Comparison of ENCODE assay signal across 14 cellular contexts in genomic region chr4:7978489-7978888, GRCh38. TPM values are rescaled to one million over a fixed set of nuclear protein-coding genes. Genes with fewer than 3 reads are reported as not detected.
DNase-seq lines count a peak whose midpoint lies in the region; ATAC-seq, FAIRE-seq and TF ChIP-seq lines count a peak whose summit lies in the region.
"Had no signal": no experiment of that assay in that cellular context is flagged by ENCODE, and none has a peak within 500 bp of the region (broad histone marks: within the 10 kb centered on the region; RNA-seq: fewer than 3 reads in every experiment).

No MANE protein-coding gene starts in this region.

- BruUV-seq in endothelial cell of umbilical vein (replicated peaks; lab: Mats Ljungman, UMichigan), result no TSS peak

- ATAC-seq in GM19467 (IDR thresholded peaks at IDR 0.05; ENCODE audit: unreplicated experiment), result no peak
- ATAC-seq: SK-N-SH treated with all-trans-retinoic acid at 6 μM for 48 hours had no signal

- H3K9me1 ChIP-seq in endothelial cell of umbilical vein (replicated peaks; ENCODE audit: control insufficient read depth, extremely low read depth, insufficient read depth, low read length), result no peaks in the 10 kb centered on the region

- H3K27ac ChIP-seq in endothelial cell of umbilical vein (ENCODE audit: insufficient read depth, low read depth, low read length), result no peak overlapping the region
- H3K27ac ChIP-seq in osteoblast (ENCODE audit: low read depth, low read length), result no peak overlapping the region

- H3K27me3 ChIP-seq in endothelial cell of umbilical vein (ENCODE audit: control insufficient read depth in 2 of 2, insufficient read depth in 2 of 2, low read length in 2 of 2) (no peaks in the 10 kb centered on the region), osteoblast (ENCODE audit: insufficient read depth, low read length) (no peaks in the 10 kb centered on the region)

- TF ChIP-seq CTCF in endothelial cell of umbilical vein (IDR thresholded peaks at IDR 0.05; ENCODE audit: extremely low read depth in 1 of 2, insufficient read depth in 1 of 2, low read depth in 1 of 2, low read length in 2 of 2) (no peak), osteoblast (IDR thresholded peaks at IDR 0.05; ENCODE audit: extremely low read depth, low read depth, low read length) (no peak)

- no peak overlapping the region for H3K4me2 ChIP-seq in endothelial cell of umbilical vein (ENCODE audit: insufficient read depth, low read length)
- no peak overlapping the region for H3K4me2 ChIP-seq in osteoblast (ENCODE audit: insufficient read depth, low read length)

- H2AFZ ChIP-seq in endothelial cell of umbilical vein (ENCODE audit: low read depth, low read length), result peak overlapping the region; percentile 33
- H2AFZ ChIP-seq in osteoblast (ENCODE audit: low read length), result no peak overlapping the region

- TF ChIP-seq POLR2A in endothelial cell of umbilical vein (IDR thresholded peaks at IDR 0.05; ENCODE audit: low read depth, low read length), result no peak

- H3K9ac ChIP-seq in ES-I3 (ENCODE audit: low read depth, low read length) (peak overlapping the region; percentile 17; the same call in 1 of the 2 replicates), endothelial cell of umbilical vein (replicated peaks; ENCODE audit: extremely low read depth, insufficient read depth, low read length) (no peak overlapping the region)

- no peaks in the 10 kb centered on the region for H3K9me3 ChIP-seq in ES-I3 (ENCODE audit: control insufficient read depth, insufficient read depth, low read length)
- H3K9me3 ChIP-seq in endothelial cell of umbilical vein (replicated peaks; ENCODE audit: control insufficient read depth, insufficient read depth, low read length), result no peaks in the 10 kb centered on the region
- H3K9me3 ChIP-seq in osteoblast (ENCODE audit: low read depth, low read length), result no peaks in the 10 kb centered on the region

- no peak overlapping the region for H3K4me3 ChIP-seq in endothelial cell of umbilical vein (replicated peaks in 1 of 3; ENCODE audit: insufficient read depth in 1 of 3, low read depth in 1 of 3, low read length in 3 of 3)
- H3K4me3 ChIP-seq in osteoblast (ENCODE audit: insufficient read depth, low read length), result no peak overlapping the region
- H3K4me3 ChIP-seq: skin epidermis had no signal

- dilution Hi-C loops in endothelial cell of umbilical vein (cut with MboI; ENCODE audit: extremely low pct_ligation_motif_present, low sequenced_read_pairs), result no loop called here

- CTCF ChIA-PET in endothelial cell of umbilical vein (lab: Charles Lee), result interaction anchor here (1.0 to 1.4 kb wide), 3 partner anchors 9 to 174 kb away, joined by 4 to 7 read pairs (median 5); no protein-coding TSS in a partner anchor

- H3K4me1 ChIP-seq in ES-I3 (ENCODE audit: insufficient read depth, low read length) (peaks cover 29% of the 10 kb centered on the region), endothelial cell of umbilical vein (ENCODE audit: control insufficient read depth, extremely low read depth, insufficient read depth, low read length) (no peaks in the 10 kb centered on the region), osteoblast (ENCODE audit: insufficient read depth, low read length) (peaks cover 17% of the 10 kb centered on the region)

- FAIRE-seq in endothelial cell of umbilical vein (lab: Jason Lieb, UNC), result no peak

- intact Hi-C loops in endothelial cell of umbilical vein (cut with micrococcal nuclease) (no loop called here), posterior vena cava (cut with DNase I) (no loop called here)

- no peaks in the 10 kb centered on the region for H4K20me1 ChIP-seq in endothelial cell of umbilical vein (replicated peaks; ENCODE audit: control insufficient read depth, extremely low read depth, insufficient read depth, low read length)
- H4K20me1 ChIP-seq in osteoblast (ENCODE audit: insufficient read depth, low read length), result no peaks in the 10 kb centered on the region

- DNase-seq in NCI-H226 (peak; percentile 85), endothelial cell of umbilical vein (ENCODE audit: low read depth, low spot score) (no peak), osteoblast (ENCODE audit: insufficient read length, low spot score, missing footprints) (peak; percentile 58), mucosa of gallbladder (ENCODE audit: low spot score) (no peak), posterior vena cava (ENCODE audit: low spot score) (no peak), D341Med (ENCODE audit: low spot score) (no peak)
- DNase-seq: activated CD8-positive, alpha-beta memory T cell treated with anti-CD3 and anti-CD28 coated beads for 24 hours; CD4-positive, alpha-beta memory T cell; NCI-H1436 treated with DMSO at 0.1 percent for 48 hours; stimulated activated naive CD4-positive, alpha-beta T cell had no signal

- H3K79me2 ChIP-seq in endothelial cell of umbilical vein (ENCODE audit: control insufficient read depth, insufficient read depth, low read length) (no peaks in the 10 kb centered on the region), osteoblast (ENCODE audit: insufficient read depth, low read length) (no peaks in the 10 kb centered on the region)

- POLR2A ChIA-PET in endothelial cell of umbilical vein (lab: Charles Lee), result no interaction called here

- H3K36me3 ChIP-seq in ES-I3 (ENCODE audit: insufficient read depth, low read length) (no peaks in the 10 kb centered on the region), endothelial cell of umbilical vein (ENCODE audit: control insufficient read depth in 2 of 2, extremely low read depth in 1 of 2, insufficient read depth in 2 of 2, low read length in 2 of 2) (no peaks in the 10 kb centered on the region), osteoblast (ENCODE audit: insufficient read depth, low read length) (no peaks in the 10 kb centered on the region)

TF ChIP-seq in endothelial cell of umbilical vein, 7 proteins besides CTCF, POLR2A, EP300 and RAD21:
- TF ChIP-seq POLR2AphosphoS5 (IDR thresholded peaks at IDR 0.05; ENCODE audit: insufficient read depth, low read depth, low read length) (no peak), MAX (IDR thresholded peaks at IDR 0.05; ENCODE audit: insufficient read depth, insufficient read length) (no peak), FOS (IDR thresholded peaks at IDR 0.05; ENCODE audit: borderline replicate concordance, insufficient read depth, low read length) (no peak), EZH2 (IDR thresholded peaks at IDR 0.05; ENCODE audit: borderline replicate concordance, low read depth, low read length, severe bottlenecking) (no peak), GATA2 (IDR thresholded peaks at IDR 0.05; ENCODE audit: insufficient read depth, insufficient read length, low read depth, low read length) (no peak), JUN (IDR thresholded peaks at IDR 0.05; ENCODE audit: borderline replicate concordance, insufficient read depth, insufficient read length, low read depth) (no peak), MYC (IDR thresholded peaks at IDR 0.05; ENCODE audit: low read depth, low read length) (no peak)

RNA-seq across cellular contexts. Expression of gene AFAP1, which starts 38.8 kb away (rescaled TPM):
- 93.3 and 103 TPM in 2 replicates for total RNA-seq in endothelial cell of umbilical vein
- polyA plus RNA-seq in endothelial cell of umbilical vein, result 28.9 and 32.3 TPM in 2 replicates
- 36.1 and 36.5 TPM in 2 replicates for polyA plus RNA-seq in endothelial cell of umbilical vein (2011; cell fraction: cytosol; rRNA removed)
- 101 and 102 TPM in 2 replicates for polyA plus RNA-seq in endothelial cell of umbilical vein (2011; cell fraction: nucleus; rRNA removed)
- polyA plus RNA-seq in endothelial cell of umbilical vein (2012), result 57.8 and 58.4 TPM in 2 replicates
- 63.7 and 66.1 TPM in 2 replicates for polyA minus RNA-seq in endothelial cell of umbilical vein
- polyA minus RNA-seq in endothelial cell of umbilical vein (2011; cell fraction: cytosol; rRNA and poly(A)+ RNA removed), result 7.4 TPM
- 108 and 116 TPM in 2 replicates for polyA minus RNA-seq in endothelial cell of umbilical vein (2011; cell fraction: nucleus; rRNA and poly(A)+ RNA removed)
- total RNA-seq in osteoblast, result 101 and 106 TPM in 2 replicates
- total RNA-seq in mucosa of gallbladder, result 22.7 TPM
- total RNA-seq in posterior vena cava, result 10 to 100 TPM; 45.3 TPM

Comparison
In these comparisons a context has a peak if more than half of its experiments do, and no peak if none do; other contexts are left out.
1. DNase-seq: peak in NCI-H226 (single experiment) and osteoblast (single experiment); none in endothelial cell of umbilical vein (single experiment), mucosa of gallbladder (single experiment), posterior vena cava (single experiment) and D341Med (single experiment).